17 cellular contexts compared by ENCODE assay signal in genomic region chr12:1493781-1494180, GRCh38.
DNase-seq lines count a peak whose midpoint lies in the region; ATAC-seq lines count a peak whose summit lies in the region.
"Had no signal": no experiment of that assay in that cellular context is flagged by ENCODE, and none has a peak within 500 bp of the region (broad histone marks: within the 10 kb centered on the region; RNA-seq: fewer than 3 reads in every experiment).

No MANE protein-coding gene starts in this region.

- no CpG with 5 or more reads among the region's 10 CpGs for WGBS in neuronal stem cell (ENCODE audit: extremely low coverage in 2 of 2, insufficient read length in 2 of 2, insufficient replicate concordance in 1 of 2), 2 donors

- no peak overlapping the region for H2BK5ac ChIP-seq in neuronal stem cell (ENCODE audit: low read length)

- no peak overlapping the region for H2BK15ac ChIP-seq in neuronal stem cell (ENCODE audit: low read length)

- H3K36me3 ChIP-seq in neuronal stem cell (replicated peaks in 1 of 2; ENCODE audit: control insufficient read depth in 2 of 2, insufficient read depth in 2 of 2, low read length in 2 of 2), result peaks cover 1 to 8% of the 10 kb centered on the region in 2 donors
- H3K36me3 ChIP-seq in naive thymus-derived CD4-positive, alpha-beta T cell (ENCODE audit: control insufficient read depth in 2 of 3, insufficient read depth in 3 of 3, low read length in 3 of 3), result peaks cover 0 to 22% (median 0%) of the 10 kb centered on the region in 3 experiments

- H2AK5ac ChIP-seq in neuronal stem cell (ENCODE audit: low read depth, low read length), result no peak overlapping the region

- no peak overlapping the region for H3K9ac ChIP-seq in neuronal stem cell (ENCODE audit: low read depth, low read length, poor library complexity)

- H3K27ac Mint-ChIP-seq in activated naive CD8-positive, alpha-beta T cell, result peak overlapping the region; percentile 34
- no peak overlapping the region for H3K27ac Mint-ChIP-seq in activated naive CD8-positive, alpha-beta T cell treated with anti-CD3 and anti-CD28 coated beads for 36 hours
- peak overlapping the region; percentile 15 for H3K27ac Mint-ChIP-seq in activated T-helper 1 cell treated with anti-CD3 and anti-CD28 coated beads, Interleukin-12 subunit alpha, Interleukin-12 subunit beta, Interleukin-2, Interleukin-4 antibody, amounts not matched to agents 30 ng/mL and 10 ng/mL and 1 ng/mL, durations not matched to agents 14 hours and 24 hours and 36 hours
- peak overlapping the region in 3 of 9 donors; percentile 33 to 69 (median 43) for H3K27ac Mint-ChIP-seq in naive thymus-derived CD4-positive, alpha-beta T cell
- H3K27ac Mint-ChIP-seq: CD4-positive, alpha-beta T cell; GM23338 had no signal

- H3K79me1 ChIP-seq in neuronal stem cell (ENCODE audit: low read depth, low read length), result no peaks in the 10 kb centered on the region

- no peak overlapping the region for H3K14ac ChIP-seq in neuronal stem cell (ENCODE audit: low read length)

- POLR2A ChIA-PET in naive thymus-derived CD4-positive, alpha-beta T cell (lab: Charles Lee), result no interaction called here

- H2AFZ ChIP-seq in neuronal stem cell (ENCODE audit: low read length), result no peak overlapping the region
- H2AFZ ChIP-seq: GM23338 had no signal

- no peak overlapping the region for H3K4ac ChIP-seq in neuronal stem cell (ENCODE audit: low read length)

- peaks cover 9% of the 10 kb centered on the region for H3K4me1 Mint-ChIP-seq in activated naive CD8-positive, alpha-beta T cell (ENCODE audit: low read depth)
- H3K4me1 Mint-ChIP-seq in activated naive CD8-positive, alpha-beta T cell treated with anti-CD3 and anti-CD28 coated beads for 36 hours, result peaks cover 7% of the 10 kb centered on the region
- H3K4me1 Mint-ChIP-seq in activated T-helper 1 cell treated with anti-CD3 and anti-CD28 coated beads, Interleukin-12 subunit alpha, Interleukin-12 subunit beta, Interleukin-2, Interleukin-4 antibody, amounts not matched to agents 30 ng/mL and 10 ng/mL and 1 ng/mL, durations not matched to agents 14 hours and 24 hours and 36 hours (ENCODE audit: low read depth), result peaks cover 6% of the 10 kb centered on the region
- H3K4me1 Mint-ChIP-seq in naive thymus-derived CD4-positive, alpha-beta T cell, result peaks cover 5 to 25% (median 18%) of the 10 kb centered on the region in 7 donors

- ATAC-seq in naive thymus-derived CD4-positive, alpha-beta T cell, result no peak
- ATAC-seq in HG02610 (IDR thresholded peaks at IDR 0.05; ENCODE audit: unreplicated experiment), result no peak
- ATAC-seq: A549, GM23338, HCT116 had no signal

- H2BK120ac ChIP-seq in neuronal stem cell (ENCODE audit: low read depth, low read length), result no peak overlapping the region

- peaks cover 7 to 8% of the 10 kb centered on the region in 2 donors for H3K9me3 ChIP-seq in neuronal stem cell (replicated peaks in 1 of 2; ENCODE audit: control insufficient read depth in 2 of 2, insufficient read depth in 1 of 2, low read depth in 1 of 2, low read length in 2 of 2)
- no peaks in the 10 kb centered on the region for H3K9me3 ChIP-seq in naive thymus-derived CD4-positive, alpha-beta T cell (ENCODE audit: control insufficient read depth in 2 of 3, low read length in 3 of 3)
- H3K9me3 ChIP-seq: A549 had no signal

- no peak overlapping the region for H2BK12ac ChIP-seq in neuronal stem cell (ENCODE audit: low read length)

- no peak overlapping the region for H3K27ac ChIP-seq in neuronal stem cell (replicated peaks; ENCODE audit: low read length)
- H3K27ac ChIP-seq in naive thymus-derived CD4-positive, alpha-beta T cell (ENCODE audit: low read depth, low read length), result no peak overlapping the region
- H3K27ac ChIP-seq: 22Rv1, A549, C4-2B had no signal

- peak overlapping the region; percentile 44 for H4K8ac ChIP-seq in neuronal stem cell (ENCODE audit: low read depth, low read length)

- H3K18ac ChIP-seq in neuronal stem cell (ENCODE audit: low read length), result no peak overlapping the region

- H3K4me3 Mint-ChIP-seq in activated naive CD8-positive, alpha-beta T cell, result no peak overlapping the region
- H3K4me3 Mint-ChIP-seq in activated naive CD8-positive, alpha-beta T cell treated with anti-CD3 and anti-CD28 coated beads for 36 hours, result no peak overlapping the region
- H3K4me3 Mint-ChIP-seq in activated T-helper 1 cell treated with anti-CD3 and anti-CD28 coated beads, Interleukin-12 subunit alpha, Interleukin-12 subunit beta, Interleukin-2, Interleukin-4 antibody, amounts not matched to agents 30 ng/mL and 10 ng/mL and 1 ng/mL, durations not matched to agents 14 hours and 24 hours and 36 hours, result no peak overlapping the region
- no peak overlapping the region for H3K4me3 Mint-ChIP-seq in naive thymus-derived CD4-positive, alpha-beta T cell
- H3K4me3 Mint-ChIP-seq: CD4-positive, alpha-beta T cell; GM23338 had no signal

- DNase-seq in activated naive CD8-positive, alpha-beta T cell treated with anti-CD3 and anti-CD28 coated beads for 36 hours, result no peak
- DNase-seq in activated T-helper 1 cell treated with anti-CD3 and anti-CD28 coated beads, Interleukin-12 subunit alpha, Interleukin-12 subunit beta, Interleukin-2, Interleukin-4 antibody, amounts not matched to agents 30 ng/mL and 10 ng/mL and 1 ng/mL, durations not matched to agents 14 hours and 24 hours and 36 hours (ENCODE audit: low spot score), result no peak
- DNase-seq in neuronal stem cell (ENCODE audit: low spot score) (no peak), cardiac septum (ENCODE audit: low spot score) (no peak)
- no peak for DNase-seq in naive thymus-derived CD4-positive, alpha-beta T cell
- DNase-seq: AML-193; Calu3; CD4-positive, alpha-beta T cell; DMS79 treated with DMSO at 0.1 percent for 48 hours; GF-D8 had no signal

- no peak overlapping the region for H3K4me3 ChIP-seq in neuronal stem cell (ENCODE audit: low read length in 2 of 2)
- no peak overlapping the region for H3K4me3 ChIP-seq in naive thymus-derived CD4-positive, alpha-beta T cell (ENCODE audit: low read length)
- H3K4me3 ChIP-seq: A549, GM23338 had no signal

- intact Hi-C loops in activated T-helper 1 cell treated with anti-CD3 and anti-CD28 coated beads, Interleukin-12 subunit alpha, Interleukin-12 subunit beta, Interleukin-2, Interleukin-4 antibody, amounts not matched to agents 30 ng/mL and 10 ng/mL and 1 ng/mL, durations not matched to agents 14 hours and 24 hours and 36 hours (cut with micrococcal nuclease), result no loop called here
- intact Hi-C loops in naive thymus-derived CD4-positive, alpha-beta T cell (cut with micrococcal nuclease), result no loop called here
- intact Hi-C loops in cardiac septum (cut with DNase I), result no loop called here

- H3K27me3 ChIP-seq in neuronal stem cell (ENCODE audit: control insufficient read depth in 3 of 3, insufficient read depth in 3 of 3, low read depth in 1 of 3, low read length in 3 of 3), result no peaks in the 10 kb centered on the region
- H3K27me3 ChIP-seq in naive thymus-derived CD4-positive, alpha-beta T cell (ENCODE audit: control insufficient read depth in 2 of 2, insufficient read depth in 2 of 2, low read length in 2 of 2), result no peaks in the 10 kb centered on the region

- peaks cover 6 to 7% of the 10 kb centered on the region in 2 donors for H3K4me1 ChIP-seq in neuronal stem cell (ENCODE audit: control insufficient read depth in 2 of 2, insufficient read depth in 1 of 2, low read depth in 1 of 2, low read length in 2 of 2)
- peaks cover 0 to 8% of the 10 kb centered on the region in 2 donors for H3K4me1 ChIP-seq in naive thymus-derived CD4-positive, alpha-beta T cell (ENCODE audit: control insufficient read depth in 2 of 2, insufficient read depth in 2 of 2, low read length in 2 of 2)
- H3K4me1 ChIP-seq: A549 had no signal

- no peak overlapping the region for H3K23ac ChIP-seq in neuronal stem cell (ENCODE audit: low read depth, low read length, poor library complexity)

- no peaks in the 10 kb centered on the region for H3K9me3 Mint-ChIP-seq in activated naive CD8-positive, alpha-beta T cell (ENCODE audit: low read depth)
- H3K9me3 Mint-ChIP-seq in activated naive CD8-positive, alpha-beta T cell treated with anti-CD3 and anti-CD28 coated beads for 36 hours, result no peaks in the 10 kb centered on the region
- no peaks in the 10 kb centered on the region for H3K9me3 Mint-ChIP-seq in activated T-helper 1 cell treated with anti-CD3 and anti-CD28 coated beads, Interleukin-12 subunit alpha, Interleukin-12 subunit beta, Interleukin-2, Interleukin-4 antibody, amounts not matched to agents 30 ng/mL and 10 ng/mL and 1 ng/mL, durations not matched to agents 14 hours and 24 hours and 36 hours
- H3K9me3 Mint-ChIP-seq in naive thymus-derived CD4-positive, alpha-beta T cell, result peaks cover 0 to 3% (median 0%) of the 10 kb centered on the region in 11 donors
- H3K9me3 Mint-ChIP-seq: CD4-positive, alpha-beta T cell had no signal

- H3K27me3 Mint-ChIP-seq in activated naive CD8-positive, alpha-beta T cell, result no peaks in the 10 kb centered on the region
- no peaks in the 10 kb centered on the region for H3K27me3 Mint-ChIP-seq in activated naive CD8-positive, alpha-beta T cell treated with anti-CD3 and anti-CD28 coated beads for 36 hours
- H3K27me3 Mint-ChIP-seq in activated T-helper 1 cell treated with anti-CD3 and anti-CD28 coated beads, Interleukin-12 subunit alpha, Interleukin-12 subunit beta, Interleukin-2, Interleukin-4 antibody, amounts not matched to agents 30 ng/mL and 10 ng/mL and 1 ng/mL, durations not matched to agents 14 hours and 24 hours and 36 hours (ENCODE audit: insufficient read depth), result no peaks in the 10 kb centered on the region
- H3K27me3 Mint-ChIP-seq in naive thymus-derived CD4-positive, alpha-beta T cell, result no peaks in the 10 kb centered on the region
- H3K27me3 Mint-ChIP-seq: CD4-positive, alpha-beta T cell had no signal

- CTCF ChIA-PET in naive thymus-derived CD4-positive, alpha-beta T cell (lab: Charles Lee), result no interaction called here

- no peak overlapping the region for H3K4me2 ChIP-seq in neuronal stem cell (ENCODE audit: insufficient read depth, low read length, poor library complexity, severe bottlenecking)
- H3K4me2 ChIP-seq: A549, GM23338 had no signal

- peaks cover 9% of the 10 kb centered on the region for H3K36me3 Mint-ChIP-seq in activated naive CD8-positive, alpha-beta T cell
- H3K36me3 Mint-ChIP-seq in activated naive CD8-positive, alpha-beta T cell treated with anti-CD3 and anti-CD28 coated beads for 36 hours, result peaks cover 11% of the 10 kb centered on the region
- peaks cover 16% of the 10 kb centered on the region for H3K36me3 Mint-ChIP-seq in activated T-helper 1 cell treated with anti-CD3 and anti-CD28 coated beads, Interleukin-12 subunit alpha, Interleukin-12 subunit beta, Interleukin-2, Interleukin-4 antibody, amounts not matched to agents 30 ng/mL and 10 ng/mL and 1 ng/mL, durations not matched to agents 14 hours and 24 hours and 36 hours (ENCODE audit: low read depth)
- peaks cover 0 to 31% (median 22%) of the 10 kb centered on the region in 5 donors for H3K36me3 Mint-ChIP-seq in naive thymus-derived CD4-positive, alpha-beta T cell

- no peak overlapping the region for H4K91ac ChIP-seq in neuronal stem cell (ENCODE audit: low read depth, low read length, poor library complexity)
